In the genomic region with DNA sequence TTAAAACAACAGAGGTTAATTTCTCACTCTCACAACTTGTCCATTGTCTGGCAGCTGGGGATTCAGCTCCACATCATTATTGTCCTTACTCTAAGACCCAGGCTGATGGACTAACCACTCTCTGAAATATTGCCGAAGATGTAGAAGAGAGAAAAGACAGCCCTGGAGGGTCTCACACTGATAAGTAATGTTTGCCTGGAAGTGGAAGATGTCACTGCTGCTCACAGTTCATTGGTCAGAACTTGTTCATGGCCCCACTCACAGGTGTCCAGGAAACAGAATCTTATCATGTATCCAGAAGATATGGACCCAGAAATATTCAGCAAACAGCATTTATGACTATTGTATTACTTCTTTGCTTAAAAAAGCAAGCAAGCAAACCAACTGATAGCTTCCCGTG, we compare ENCODE assay signal across 14 cellular contexts.
DNase-seq lines count a peak whose midpoint lies in the region; ATAC-seq and TF ChIP-seq lines count a peak whose summit lies in the region.
"Had no signal": no experiment of that assay in that cellular context is flagged by ENCODE, and none has a peak within 500 bp of the region (broad histone marks: within the 10 kb centered on the region; RNA-seq: fewer than 3 reads in every experiment).

No MANE protein-coding gene starts in this region.

- peak overlapping the region; percentile 56 for H3K4me2 ChIP-seq in DOHH2 (ENCODE audit: low read length)
- H3K4me2 ChIP-seq in OCI-LY1 (ENCODE audit: low read length) = peak overlapping the region; percentile 58
- H3K4me2 ChIP-seq: BLaER1 had no signal

- H3K4me3 ChIP-seq in DOHH2 (ENCODE audit: low read length) (peak overlapping the region; percentile 54), OCI-LY1 (ENCODE audit: low read depth, low read length, poor library complexity, severe bottlenecking) (peak overlapping the region; percentile 32), thymus (ENCODE audit: low read length) (no peak overlapping the region)
- H3K4me3 ChIP-seq: BLaER1 had no signal

- H4K20me1 ChIP-seq in DOHH2 (ENCODE audit: control insufficient read depth, insufficient read depth, low read depth, low read length) = no peaks in the 10 kb centered on the region
- H4K20me1 ChIP-seq in OCI-LY1 (ENCODE audit: insufficient read depth, low read length) = no peaks in the 10 kb centered on the region
- H4K20me1 ChIP-seq: BLaER1 had no signal

- H3K9ac ChIP-seq in OCI-LY1 (ENCODE audit: low read length) = peak overlapping the region; percentile 59
- H3K9ac ChIP-seq: BLaER1 had no signal

- H3F3A ChIP-seq in DOHH2 (ENCODE audit: control insufficient read depth, insufficient read depth) (peaks cover 27% of the 10 kb centered on the region), OCI-LY1 (ENCODE audit: insufficient read depth, low read length) (peaks cover 10% of the 10 kb centered on the region)

- H3K9me2 ChIP-seq in DOHH2 (replicated peaks; ENCODE audit: control insufficient read depth, low read length) = no peaks in the 10 kb centered on the region
- no peaks in the 10 kb centered on the region for H3K9me2 ChIP-seq in OCI-LY1 (ENCODE audit: low read depth, low read length)

- H3K27me3 ChIP-seq in DOHH2 (ENCODE audit: control insufficient read depth, low read length) = no peaks in the 10 kb centered on the region
- H3K27me3 ChIP-seq in OCI-LY1 (ENCODE audit: insufficient read depth, low read length) = no peaks in the 10 kb centered on the region
- H3K27me3 ChIP-seq in thymus (ENCODE audit: control insufficient read depth, insufficient read depth) = no peaks in the 10 kb centered on the region
- H3K27me3 ChIP-seq: BLaER1 had no signal

- peak; percentile 36 for DNase-seq in islet precursor cell
- no peak for DNase-seq in NCI-H526 (lab: John Stamatoyannopoulos, UW)
- no peak for DNase-seq in central memory CD4-positive, alpha-beta T cell
- DNase-seq: 8988T; CD4-positive, alpha-beta memory T cell; DMS153; DMS79; GF-D8; H9 had no signal

- no peak for TF ChIP-seq CTCF in DOHH2 (IDR thresholded peaks at IDR 0.05; ENCODE audit: low read depth, low read length, poor library complexity, severe bottlenecking)
- TF ChIP-seq CTCF in OCI-LY1 (IDR thresholded peaks at IDR 0.05; ENCODE audit: low read length) = no peak

- H3K9me3 ChIP-seq in DOHH2 (ENCODE audit: control insufficient read depth, insufficient read depth, low read length) (no peaks in the 10 kb centered on the region), OCI-LY1 (ENCODE audit: low read length) (no peaks in the 10 kb centered on the region; the same call in 1 of the 2 replicates), thymus (ENCODE audit: control insufficient read depth) (no peaks in the 10 kb centered on the region)

- 95% methylated on average over 2 of the region's 2 CpGs for WGBS in thymus

- H3K4me1 ChIP-seq in DOHH2 (ENCODE audit: control insufficient read depth, low read length) (peaks cover 96% of the 10 kb centered on the region), OCI-LY1 (ENCODE audit: insufficient read depth, low read length, severe bottlenecking) (peaks cover 83% of the 10 kb centered on the region), thymus (ENCODE audit: control insufficient read depth, insufficient read depth, low read length) (peaks cover 41% of the 10 kb centered on the region)

- H2AFZ ChIP-seq in OCI-LY1 (ENCODE audit: low read length) = no peak overlapping the region

- no peak for ATAC-seq in GM21515 (IDR thresholded peaks at IDR 0.05; ENCODE audit: unreplicated experiment)

- H3K79me2 ChIP-seq in DOHH2 (ENCODE audit: control insufficient read depth, low read length) (no peaks in the 10 kb centered on the region), OCI-LY1 (ENCODE audit: insufficient read depth, low read length) (no peaks in the 10 kb centered on the region)

- peak overlapping the region; percentile 99 for H3K27ac ChIP-seq in DOHH2 (ENCODE audit: low read depth, low read length)
- H3K27ac ChIP-seq in OCI-LY1 (ENCODE audit: low read depth, low read length, poor library complexity, severe bottlenecking) = peak overlapping the region; percentile 98
- H3K27ac ChIP-seq in thymus (ENCODE audit: low read depth) = peak overlapping the region; percentile 71
- H3K27ac ChIP-seq: BLaER1 had no signal

- H3K36me3 ChIP-seq in DOHH2 (ENCODE audit: control insufficient read depth, low read length) = no peaks in the 10 kb centered on the region
- H3K36me3 ChIP-seq in OCI-LY1 (ENCODE audit: insufficient read depth, low read length) = no peaks in the 10 kb centered on the region
- no peaks in the 10 kb centered on the region for H3K36me3 ChIP-seq in thymus (ENCODE audit: control insufficient read depth, insufficient read depth)
- H3K36me3 ChIP-seq: BLaER1 had no signal
